ENCODE assay signal across 1 cellular context in the genomic region with DNA sequence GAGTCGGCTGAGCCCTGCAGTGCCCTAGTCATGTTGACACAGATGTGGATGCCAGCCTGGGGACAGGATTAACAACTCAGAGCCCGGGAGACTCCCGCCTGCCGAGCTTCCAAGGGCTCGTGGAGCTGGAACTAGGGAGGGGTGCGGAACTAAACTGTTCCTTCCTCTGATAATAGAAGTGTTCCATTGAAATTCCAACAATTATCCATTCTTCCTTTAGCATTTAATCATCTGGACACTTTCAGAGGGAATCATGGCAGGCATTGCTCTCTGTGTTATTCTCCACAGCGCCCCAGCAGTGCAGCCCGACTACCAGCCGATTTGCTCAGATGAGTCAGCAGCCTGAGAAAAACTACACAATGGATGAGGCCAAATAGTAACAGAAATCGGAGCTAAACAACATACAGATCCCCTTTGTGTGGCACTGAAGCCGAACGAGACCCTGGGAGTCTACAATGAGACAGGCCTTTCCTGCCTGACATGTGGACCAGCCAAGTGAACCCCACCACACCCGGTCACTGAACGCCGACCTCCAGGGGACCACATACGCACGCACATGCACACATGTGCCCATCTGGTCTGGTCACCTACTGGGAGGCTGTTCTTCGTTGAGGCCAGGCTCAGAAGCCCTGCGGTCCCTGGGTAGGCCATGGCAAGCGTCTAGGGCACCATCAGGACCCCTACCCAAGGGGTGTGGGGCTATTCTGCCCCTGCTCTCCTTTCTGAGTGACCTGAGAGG.
TF ChIP-seq lines count a peak whose summit lies in the region.

No MANE protein-coding gene starts in this region.

TF ChIP-seq in HepG2, 621 proteins besides CTCF, POLR2A, EP300 and RAD21 (continued from another document):
- TF ChIP-seq, protein P1, sequence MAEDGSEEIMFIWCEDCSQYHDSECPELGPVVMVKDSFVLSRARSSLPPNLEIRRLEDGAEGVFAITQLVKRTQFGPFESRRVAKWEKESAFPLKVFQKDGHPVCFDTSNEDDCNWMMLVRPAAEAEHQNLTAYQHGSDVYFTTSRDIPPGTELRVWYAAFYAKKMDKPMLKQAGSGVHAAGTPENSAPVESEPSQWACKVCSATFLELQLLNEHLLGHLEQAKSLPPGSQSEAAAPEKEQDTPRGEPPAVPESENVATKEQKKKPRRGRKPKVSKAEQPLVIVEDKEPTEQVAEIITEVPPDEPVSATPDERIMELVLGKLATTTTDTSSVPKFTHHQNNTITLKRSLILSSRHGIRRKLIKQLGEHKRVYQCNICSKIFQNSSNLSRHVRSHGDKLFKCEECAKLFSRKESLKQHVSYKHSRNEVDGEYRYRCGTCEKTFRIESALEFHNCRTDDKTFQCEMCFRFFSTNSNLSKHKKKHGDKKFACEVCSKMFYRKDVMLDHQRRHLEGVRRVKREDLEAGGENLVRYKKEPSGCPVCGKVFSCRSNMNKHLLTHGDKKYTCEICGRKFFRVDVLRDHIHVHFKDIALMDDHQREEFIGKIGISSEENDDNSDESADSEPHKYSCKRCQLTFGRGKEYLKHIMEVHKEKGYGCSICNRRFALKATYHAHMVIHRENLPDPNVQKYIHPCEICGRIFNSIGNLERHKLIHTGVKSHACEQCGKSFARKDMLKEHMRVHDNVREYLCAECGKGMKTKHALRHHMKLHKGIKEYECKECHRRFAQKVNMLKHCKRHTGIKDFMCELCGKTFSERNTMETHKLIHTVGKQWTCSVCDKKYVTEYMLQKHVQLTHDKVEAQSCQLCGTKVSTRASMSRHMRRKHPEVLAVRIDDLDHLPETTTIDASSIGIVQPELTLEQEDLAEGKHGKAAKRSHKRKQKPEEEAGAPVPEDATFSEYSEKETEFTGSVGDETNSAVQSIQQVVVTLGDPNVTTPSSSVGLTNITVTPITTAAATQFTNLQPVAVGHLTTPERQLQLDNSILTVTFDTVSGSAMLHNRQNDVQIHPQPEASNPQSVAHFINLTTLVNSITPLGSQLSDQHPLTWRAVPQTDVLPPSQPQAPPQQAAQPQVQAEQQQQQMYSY (CRISPR knock-in tag; IDR thresholded peaks at IDR 0.05), result no peak
- no peak for TF ChIP-seq MBD4 (IDR thresholded peaks at IDR 0.05; ENCODE audit: borderline replicate concordance, low read length)
- TF ChIP-seq RBM39 (IDR thresholded peaks at IDR 0.05; ENCODE audit: low read depth, low read length, poor library complexity, severe bottlenecking), result no peak
- no peak for TF ChIP-seq FOXK1 (CRISPR knock-in tag; IDR thresholded peaks at IDR 0.05; ENCODE audit: borderline replicate concordance, low read depth)
- TF ChIP-seq, protein P2, sequence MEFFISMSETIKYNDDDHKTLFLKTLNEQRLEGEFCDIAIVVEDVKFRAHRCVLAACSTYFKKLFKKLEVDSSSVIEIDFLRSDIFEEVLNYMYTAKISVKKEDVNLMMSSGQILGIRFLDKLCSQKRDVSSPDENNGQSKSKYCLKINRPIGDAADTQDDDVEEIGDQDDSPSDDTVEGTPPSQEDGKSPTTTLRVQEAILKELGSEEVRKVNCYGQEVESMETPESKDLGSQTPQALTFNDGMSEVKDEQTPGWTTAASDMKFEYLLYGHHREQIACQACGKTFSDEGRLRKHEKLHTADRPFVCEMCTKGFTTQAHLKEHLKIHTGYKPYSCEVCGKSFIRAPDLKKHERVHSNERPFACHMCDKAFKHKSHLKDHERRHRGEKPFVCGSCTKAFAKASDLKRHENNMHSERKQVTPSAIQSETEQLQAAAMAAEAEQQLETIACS (CRISPR knock-in tag; IDR thresholded peaks at IDR 0.05), result no peak
- peak; percentile 40; the same call in 1 of the 2 replicates for TF ChIP-seq FOXA3 (CRISPR knock-in tag; IDR thresholded peaks at IDR 0.05)
- no peak for TF ChIP-seq ZFYVE20 (CRISPR knock-in tag; IDR thresholded peaks at IDR 0.05; ENCODE audit: borderline replicate concordance, low read depth)
- TF ChIP-seq, protein P3, sequence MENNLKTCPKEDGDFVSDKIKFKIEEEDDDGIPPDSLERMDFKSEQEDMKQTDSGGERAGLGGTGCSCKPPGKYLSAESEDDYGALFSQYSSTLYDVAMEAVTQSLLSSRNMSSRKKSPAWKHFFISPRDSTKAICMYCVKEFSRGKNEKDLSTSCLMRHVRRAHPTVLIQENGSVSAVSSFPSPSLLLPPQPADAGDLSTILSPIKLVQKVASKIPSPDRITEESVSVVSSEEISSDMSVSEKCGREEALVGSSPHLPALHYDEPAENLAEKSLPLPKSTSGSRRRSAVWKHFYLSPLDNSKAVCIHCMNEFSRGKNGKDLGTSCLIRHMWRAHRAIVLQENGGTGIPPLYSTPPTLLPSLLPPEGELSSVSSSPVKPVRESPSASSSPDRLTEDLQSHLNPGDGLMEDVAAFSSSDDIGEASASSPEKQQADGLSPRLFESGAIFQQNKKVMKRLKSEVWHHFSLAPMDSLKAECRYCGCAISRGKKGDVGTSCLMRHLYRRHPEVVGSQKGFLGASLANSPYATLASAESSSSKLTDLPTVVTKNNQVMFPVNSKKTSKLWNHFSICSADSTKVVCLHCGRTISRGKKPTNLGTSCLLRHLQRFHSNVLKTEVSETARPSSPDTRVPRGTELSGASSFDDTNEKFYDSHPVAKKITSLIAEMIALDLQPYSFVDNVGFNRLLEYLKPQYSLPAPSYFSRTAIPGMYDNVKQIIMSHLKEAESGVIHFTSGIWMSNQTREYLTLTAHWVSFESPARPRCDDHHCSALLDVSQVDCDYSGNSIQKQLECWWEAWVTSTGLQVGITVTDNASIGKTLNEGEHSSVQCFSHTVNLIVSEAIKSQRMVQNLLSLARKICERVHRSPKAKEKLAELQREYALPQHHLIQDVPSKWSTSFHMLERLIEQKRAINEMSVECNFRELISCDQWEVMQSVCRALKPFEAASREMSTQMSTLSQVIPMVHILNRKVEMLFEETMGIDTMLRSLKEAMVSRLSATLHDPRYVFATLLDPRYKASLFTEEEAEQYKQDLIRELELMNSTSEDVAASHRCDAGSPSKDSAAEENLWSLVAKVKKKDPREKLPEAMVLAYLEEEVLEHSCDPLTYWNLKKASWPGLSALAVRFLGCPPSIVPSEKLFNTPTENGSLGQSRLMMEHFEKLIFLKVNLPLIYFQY (CRISPR knock-in tag; IDR thresholded peaks at IDR 0.05; ENCODE audit: borderline replicate concordance), result no peak
- no peak for TF ChIP-seq ZNF3 (CRISPR knock-in tag; IDR thresholded peaks at IDR 0.05)
- no peak for TF ChIP-seq ZNF431 (CRISPR knock-in tag; IDR thresholded peaks at IDR 0.05; ENCODE audit: borderline replicate concordance, low read depth)
- no peak for TF ChIP-seq ZSCAN12 (CRISPR knock-in tag; IDR thresholded peaks at IDR 0.05)
- TF ChIP-seq, protein P4, sequence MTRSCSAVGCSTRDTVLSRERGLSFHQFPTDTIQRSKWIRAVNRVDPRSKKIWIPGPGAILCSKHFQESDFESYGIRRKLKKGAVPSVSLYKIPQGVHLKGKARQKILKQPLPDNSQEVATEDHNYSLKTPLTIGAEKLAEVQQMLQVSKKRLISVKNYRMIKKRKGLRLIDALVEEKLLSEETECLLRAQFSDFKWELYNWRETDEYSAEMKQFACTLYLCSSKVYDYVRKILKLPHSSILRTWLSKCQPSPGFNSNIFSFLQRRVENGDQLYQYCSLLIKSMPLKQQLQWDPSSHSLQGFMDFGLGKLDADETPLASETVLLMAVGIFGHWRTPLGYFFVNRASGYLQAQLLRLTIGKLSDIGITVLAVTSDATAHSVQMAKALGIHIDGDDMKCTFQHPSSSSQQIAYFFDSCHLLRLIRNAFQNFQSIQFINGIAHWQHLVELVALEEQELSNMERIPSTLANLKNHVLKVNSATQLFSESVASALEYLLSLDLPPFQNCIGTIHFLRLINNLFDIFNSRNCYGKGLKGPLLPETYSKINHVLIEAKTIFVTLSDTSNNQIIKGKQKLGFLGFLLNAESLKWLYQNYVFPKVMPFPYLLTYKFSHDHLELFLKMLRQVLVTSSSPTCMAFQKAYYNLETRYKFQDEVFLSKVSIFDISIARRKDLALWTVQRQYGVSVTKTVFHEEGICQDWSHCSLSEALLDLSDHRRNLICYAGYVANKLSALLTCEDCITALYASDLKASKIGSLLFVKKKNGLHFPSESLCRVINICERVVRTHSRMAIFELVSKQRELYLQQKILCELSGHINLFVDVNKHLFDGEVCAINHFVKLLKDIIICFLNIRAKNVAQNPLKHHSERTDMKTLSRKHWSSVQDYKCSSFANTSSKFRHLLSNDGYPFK (CRISPR knock-in tag; IDR thresholded peaks at IDR 0.05; ENCODE audit: borderline replicate concordance), result 0 out of 2 replicates have a peak, but pooled peaks have one; percentile 38
- TF ChIP-seq ZFX (CRISPR knock-in tag; IDR thresholded peaks at IDR 0.05; ENCODE audit: low read depth), result no peak
- TF ChIP-seq FOXA1 (IDR thresholded peaks at IDR 0.05), result no peak
- TF ChIP-seq FOXA1 (CRISPR knock-in tag; IDR thresholded peaks at IDR 0.05), result peak; percentile 15; the same call in 1 of the 2 replicates
- TF ChIP-seq TSC22D2 (CRISPR knock-in tag; IDR thresholded peaks at IDR 0.05; ENCODE audit: borderline replicate concordance), result no peak
- TF ChIP-seq TBX2 (CRISPR knock-in tag; IDR thresholded peaks at IDR 0.05; ENCODE audit: borderline replicate concordance), result 0 out of 2 replicates have a peak, but pooled peaks have one; percentile 22
- TF ChIP-seq IKZF4 (CRISPR knock-in tag; IDR thresholded peaks at IDR 0.05; ENCODE audit: borderline replicate concordance, low read depth, not compliant biosample characterization), result no peak
- 0 out of 2 replicates have a peak, but pooled peaks have one; percentile 62 for TF ChIP-seq ZNF274 (CRISPR knock-in tag; IDR thresholded peaks at IDR 0.05)
- TF ChIP-seq BHLHE40 (IDR thresholded peaks at IDR 0.05; ENCODE audit: low read length), result no peak
TF ChIP-seq in HepG2: peak in this region for 35.
